In genomic region chr1:199691540-199691939, GRCh38 we compare ENCODE assay signal across 9 cellular contexts.
DNase-seq lines count a peak whose midpoint lies in the region; ATAC-seq and TF ChIP-seq lines count a peak whose summit lies in the region.
"Had no signal": no experiment of that assay in that cellular context is flagged by ENCODE, and none has a peak within 500 bp of the region (broad histone marks: within the 10 kb centered on the region; RNA-seq: fewer than 3 reads in every experiment).

No MANE protein-coding gene starts in this region.

- no peak overlapping the region for H3K18ac ChIP-seq in mesendoderm (ENCODE audit: low read length)
- no peak overlapping the region for H3K18ac ChIP-seq in trophoblast cell (ENCODE audit: low read length)

- H3K9ac ChIP-seq in adipocyte (ENCODE audit: low read length): no peak overlapping the region
- no peak overlapping the region for H3K9ac ChIP-seq in mesendoderm (ENCODE audit: low read length)
- no peak overlapping the region for H3K9ac ChIP-seq in trophoblast cell (ENCODE audit: low read length)

- no peak overlapping the region for H4K5ac ChIP-seq in mesendoderm (ENCODE audit: low read length)

- H2AK5ac ChIP-seq in mesendoderm (ENCODE audit: low read length) (no peak overlapping the region), trophoblast cell (ENCODE audit: low read length) (no peak overlapping the region)

- no peak overlapping the region for H2BK120ac ChIP-seq in mesendoderm (ENCODE audit: low read depth, low read length)
- no peak overlapping the region for H2BK120ac ChIP-seq in trophoblast cell (ENCODE audit: insufficient read depth, low read length, poor library complexity)

- H3K79me2 ChIP-seq in mesendoderm (ENCODE audit: control insufficient read depth, insufficient read depth, low read length) (no peaks in the 10 kb centered on the region), trophoblast cell (ENCODE audit: control insufficient read depth, insufficient read depth, low read length, poor library complexity) (no peaks in the 10 kb centered on the region)

- no peak overlapping the region for H2AFZ ChIP-seq in trophoblast cell (ENCODE audit: insufficient read depth, low read length, poor library complexity)

- H3K9me3 ChIP-seq in adipocyte (ENCODE audit: control insufficient read depth, low read length) (no peaks in the 10 kb centered on the region), trophoblast cell (ENCODE audit: insufficient read depth, low read depth, low read length) (no peaks in the 10 kb centered on the region)

- H3K23ac ChIP-seq in mesendoderm (ENCODE audit: low read length) (no peak overlapping the region), trophoblast cell (ENCODE audit: low read length) (no peak overlapping the region)

- no peak overlapping the region for H4K12ac ChIP-seq in trophoblast cell (ENCODE audit: low read depth, low read length)

- no peak overlapping the region for H3K14ac ChIP-seq in trophoblast cell (ENCODE audit: low read length)

- DNase-seq in EL (peak; percentile 79), NCI-H1417 treated with DMSO at 0.1 percent for 48 hours (lab: John Stamatoyannopoulos, UW) (peak; percentile 73), adipocyte (ENCODE audit: low read depth) (peak; percentile 32), mesendoderm (peak; percentile 36), lower leg skin (ENCODE audit: low spot score in 2 of 2) (no peak), trophoblast cell (no peak), KG1 (lab: John Stamatoyannopoulos, UW) (no peak)
- DNase-seq: WERI-Rb-1 had no signal

- H3K56ac ChIP-seq in mesendoderm (ENCODE audit: low read length): no peak overlapping the region

- no peak overlapping the region for H3K27ac ChIP-seq in mesendoderm (ENCODE audit: low read depth, low read length)
- no peak overlapping the region for H3K27ac ChIP-seq in trophoblast cell (ENCODE audit: low read depth, low read length)
- H3K27ac ChIP-seq: WERI-Rb-1 had no signal

- peaks cover 16% of the 10 kb centered on the region for H3K4me1 ChIP-seq in adipocyte (ENCODE audit: control insufficient read depth, insufficient read depth, low read length)
- H3K4me1 ChIP-seq in mesendoderm (ENCODE audit: control insufficient read depth, low read depth, low read length): peaks cover 2% of the 10 kb centered on the region
- no peaks in the 10 kb centered on the region for H3K4me1 ChIP-seq in trophoblast cell (ENCODE audit: control insufficient read depth in 1 of 2, insufficient read depth in 2 of 2, low read length in 2 of 2)

- no peak overlapping the region for H3K4me3 ChIP-seq in adipocyte (ENCODE audit: low read length)
- H3K4me3 ChIP-seq in mesendoderm (ENCODE audit: low read length): no peak overlapping the region
- H3K4me3 ChIP-seq in lower leg skin (ENCODE audit: low read depth, poor library complexity, severe bottlenecking): no peak overlapping the region
- no peak overlapping the region for H3K4me3 ChIP-seq in trophoblast cell (ENCODE audit: low read depth, low read length)

- no peak overlapping the region for H2BK15ac ChIP-seq in mesendoderm (replicated peaks; ENCODE audit: low read depth)

- H4K91ac ChIP-seq in trophoblast cell (ENCODE audit: low read depth, low read length): no peak overlapping the region

- H3K27me3 ChIP-seq in adipocyte (replicated peaks; ENCODE audit: control insufficient read depth, insufficient read depth, low read length) (no peaks in the 10 kb centered on the region), mesendoderm (ENCODE audit: insufficient read depth, low read length, poor library complexity) (no peaks in the 10 kb centered on the region), trophoblast cell (ENCODE audit: insufficient read depth, low read length) (no peaks in the 10 kb centered on the region)

- TF ChIP-seq CTCF in lower leg skin (IDR thresholded peaks at IDR 0.05): no peak

- H3K79me1 ChIP-seq in mesendoderm (ENCODE audit: low read length) (no peaks in the 10 kb centered on the region), trophoblast cell (ENCODE audit: low read length) (no peaks in the 10 kb centered on the region)

- whole genome bisulfite sequencing in mesendoderm (ENCODE audit: extremely low coverage, insufficient coverage, low lambda C conversion rate): 100% methylated on average over 1 of the region's 3 CpGs
- WGBS in lower leg skin, 2 donors: 57 to 70% methylated on average over 3 of the region's 3 CpGs
- 100% methylated on average over 1 of the region's 3 CpGs for WGBS in trophoblast cell (ENCODE audit: extremely low coverage, insufficient coverage, insufficient read length)

- no peak overlapping the region for H4K8ac ChIP-seq in mesendoderm (ENCODE audit: low read depth, low read length)
- H4K8ac ChIP-seq in trophoblast cell (ENCODE audit: low read depth, low read length): no peak overlapping the region

- no peak overlapping the region for H3K4me2 ChIP-seq in mesendoderm (ENCODE audit: low read length)
- H3K4me2 ChIP-seq in trophoblast cell (ENCODE audit: low read length): no peak overlapping the region

- intact Hi-C loops in lower leg skin (cut with DNase I; ENCODE audit: low total_unique reads): no loop called here

- H3K36me3 ChIP-seq in adipocyte (ENCODE audit: control insufficient read depth, insufficient read depth, low read length, severe bottlenecking) (no peaks in the 10 kb centered on the region), mesendoderm (ENCODE audit: control insufficient read depth, insufficient read depth, low read length) (no peaks in the 10 kb centered on the region), trophoblast cell (ENCODE audit: control insufficient read depth in 1 of 2, insufficient read depth in 2 of 2, low read length in 2 of 2) (no peaks in the 10 kb centered on the region)
- H3K36me3 ChIP-seq: WERI-Rb-1 had no signal

- no peak for ATAC-seq in HG02798 (IDR thresholded peaks at IDR 0.05; ENCODE audit: poor library complexity, unreplicated experiment)

- no peak overlapping the region for H3K4ac ChIP-seq in mesendoderm (ENCODE audit: low read depth, low read length)
- H3K4ac ChIP-seq in trophoblast cell (ENCODE audit: low read depth, low read length): no peak overlapping the region

- TF ChIP-seq POLR2A in lower leg skin (IDR thresholded peaks at IDR 0.05): no peak

- no peak overlapping the region for H2BK5ac ChIP-seq in mesendoderm (ENCODE audit: low read length)
- no peak overlapping the region for H2BK5ac ChIP-seq in trophoblast cell (ENCODE audit: low read depth, low read length, poor library complexity)

- no peak overlapping the region for H2BK12ac ChIP-seq in trophoblast cell (ENCODE audit: low read length)

Comparison
In these comparisons a context has a peak if more than half of its experiments do, and no peak if none do; other contexts are left out.
1. DNase-seq: peak in EL (single experiment), NCI-H1417 treated with DMSO at 0.1 percent for 48 hours (single experiment), adipocyte (single experiment) and mesendoderm (single experiment); none in lower leg skin (0 of 2), trophoblast cell (0 of 2) and KG1 (single experiment).